ENCODE assay signal across 1 cellular context in genomic region chr10:58529077-58529728, GRCh38.
A peak's percentile ranks its signal among the peaks of the same experiment; 100 is the strongest.
TF ChIP-seq lines count a peak whose summit lies in the region.

No MANE protein-coding gene starts in this region.

TF ChIP-seq in SK-N-SH, 30 proteins besides CTCF, POLR2A, EP300 and RAD21:
- TF ChIP-seq GABPA (IDR thresholded peaks at IDR 0.05; ENCODE audit: low read depth) = no peak
- peak; percentile 78 for TF ChIP-seq GATA2 (CRISPR knock-in tag; IDR thresholded peaks at IDR 0.05)
- TF ChIP-seq RFX5 (IDR thresholded peaks at IDR 0.05; ENCODE audit: low read length) = no peak
- no peak for TF ChIP-seq FOXM1 (IDR thresholded peaks at IDR 0.05; ENCODE audit: low read depth)
- TF ChIP-seq FOSL2 (IDR thresholded peaks at IDR 0.05; ENCODE audit: borderline replicate concordance, low read depth) = no peak
- no peak for TF ChIP-seq NFIC (IDR thresholded peaks at IDR 0.05; ENCODE audit: borderline replicate concordance)
- peak; percentile 30 for TF ChIP-seq CHD2 (IDR thresholded peaks at IDR 0.05; ENCODE audit: low read length, partially characterized antibody)
